In genomic region chrY:2841471-2841893, GRCh38 we compare ENCODE assay signal across 9 cellular contexts. TPM values are rescaled to one million over a fixed set of nuclear protein-coding genes. Genes with fewer than 3 reads are reported as not detected.
A peak's percentile ranks its signal among the peaks of the same experiment; 100 is the strongest.
DNase-seq lines count a peak whose midpoint lies in the region; ATAC-seq lines count a peak whose summit lies in the region.
"Had no signal": no experiment of that assay in that cellular context is flagged by ENCODE, and none has a peak within 500 bp of the region (broad histone marks: within the 10 kb centered on the region; RNA-seq: fewer than 3 reads in every experiment).

RPS4Y1 (plus strand) TSS chrY:2841602; CDS start chrY:2841625, 23 bp downstream.

- peak within 1 kb of the TSS; percentile 73 for H3K4me3 ChIP-seq in Jurkat, Clone E6-1 (ENCODE audit: low read length)
- H3K4me3 ChIP-seq: pancreas had no signal

- peak; percentile 83 for ATAC-seq in GM19035 (IDR thresholded peaks at IDR 0.05; ENCODE audit: unreplicated experiment)
- no peak for ATAC-seq in HG03159 (IDR thresholded peaks at IDR 0.05; ENCODE audit: unreplicated experiment)
- no peak for ATAC-seq in HG02885 (IDR thresholded peaks at IDR 0.05; ENCODE audit: poor library complexity, unreplicated experiment)
- ATAC-seq: pancreas had no signal

- DNase-seq in Jurkat, Clone E6-1 (ENCODE audit: low read depth, low spot score), result peak; percentile 82
- peak; percentile 34 to 36 for DNase-seq in activated CD4-positive, alpha-beta T cell treated with anti-CD3 and anti-CD28 coated beads, Interleukin-2, amount 50 U/mL, for 48 hours
- DNase-seq in glomerular visceral epithelial cell (ENCODE audit: extremely low spot score), result peak; percentile 66
- DNase-seq in stimulated activated CD4-positive, alpha-beta T cell treated with anti-CD3 and anti-CD28 coated beads, Interleukin-2, amount 100 ng/mL, for 24 hours, result peak; percentile 38 to 42
- no peak for DNase-seq in HK-2 (ENCODE audit: unreplicated experiment)

RNA-seq across cellular contexts. Expression of gene RPS4Y1, which starts in this region (rescaled TPM):
- polyA plus RNA-seq in Jurkat, Clone E6-1 (2012; ENCODE audit: insufficient read depth, insufficient read length), result not detected
